ENCODE assay signal across 12 cellular contexts in the genomic region with DNA sequence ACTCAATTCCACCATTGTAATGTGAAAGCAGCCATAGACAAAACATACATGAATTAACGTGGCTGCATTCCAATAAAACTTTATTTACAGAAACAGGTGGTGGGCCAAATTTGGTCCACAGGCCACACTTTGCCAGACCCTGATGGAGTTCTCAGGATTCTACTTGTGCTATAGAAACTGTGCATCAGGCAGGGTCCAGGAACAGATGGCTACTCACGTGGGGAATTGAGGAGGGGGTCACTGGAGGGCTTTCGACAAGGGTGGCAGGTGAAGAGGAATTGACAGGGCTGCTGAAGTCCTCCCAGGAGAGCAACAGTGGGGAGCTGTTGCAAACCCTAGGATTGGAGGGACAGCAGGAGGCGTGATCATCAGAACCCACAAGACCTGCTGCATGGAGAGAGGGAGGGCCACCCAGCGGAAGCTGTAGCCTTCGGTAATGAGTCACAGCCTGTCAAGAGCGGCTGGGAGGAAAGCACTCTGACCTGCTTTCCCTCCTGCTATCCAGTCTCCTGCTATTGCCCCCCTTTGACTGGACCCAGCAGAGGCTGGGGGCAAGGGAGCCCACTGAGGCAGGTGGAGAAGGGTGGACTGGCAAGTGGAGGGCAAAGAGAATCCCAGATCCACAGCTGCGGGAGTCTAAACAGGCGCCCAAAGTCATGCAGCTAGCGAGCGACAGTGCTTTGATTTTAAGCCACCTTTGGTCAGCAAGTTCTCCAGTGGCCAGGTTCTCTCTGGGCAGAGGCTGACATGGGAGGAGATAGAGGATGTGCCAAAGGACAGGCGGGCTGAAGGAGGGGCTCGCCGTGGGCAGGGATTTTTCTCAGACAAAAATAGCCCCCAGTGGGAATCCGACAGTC.
A peak's percentile ranks its signal among the peaks of the same experiment; 100 is the strongest.
DNase-seq lines count a peak whose midpoint lies in the region; ATAC-seq and TF ChIP-seq lines count a peak whose summit lies in the region.
"Had no signal": no experiment of that assay in that cellular context is flagged by ENCODE, and none has a peak within 500 bp of the region (broad histone marks: within the 10 kb centered on the region; RNA-seq: fewer than 3 reads in every experiment).

No MANE protein-coding gene starts in this region.

- no peaks in the 10 kb centered on the region for H3K4me1 Mint-ChIP-seq in naive thymus-derived CD8-positive, alpha-beta T cell
- H3K4me1 Mint-ChIP-seq: natural killer cell had no signal

- H3K4me3 ChIP-seq in BE2C (ENCODE audit: low read depth, low read length) (no peak overlapping the region), WI38 (ENCODE audit: low read depth, low read length) (no peak overlapping the region)
- H3K4me3 ChIP-seq: stomach had no signal

- no peaks in the 10 kb centered on the region for H3K9me3 ChIP-seq in BE2C
- H3K9me3 ChIP-seq: stomach had no signal

- DNase-seq in BE2C (peak; percentile 25), KG1 (lab: John Stamatoyannopoulos, UW) (peak; percentile 67), iPS-NIHi11 (ENCODE audit: low spot score) (peak; percentile 65), GOT3 (lab: John Stamatoyannopoulos, UW) (no peak)
- DNase-seq in naive thymus-derived CD8-positive, alpha-beta T cell: no peak
- DNase-seq: natural killer cell, NCI-H1105, stomach had no signal

- no peaks in the 10 kb centered on the region for H3K36me3 Mint-ChIP-seq in naive thymus-derived CD8-positive, alpha-beta T cell
- H3K36me3 Mint-ChIP-seq: natural killer cell had no signal

- no peak overlapping the region for H3K27ac Mint-ChIP-seq in naive thymus-derived CD8-positive, alpha-beta T cell
- H3K27ac Mint-ChIP-seq: natural killer cell had no signal

- no peak overlapping the region for H3K4me3 Mint-ChIP-seq in naive thymus-derived CD8-positive, alpha-beta T cell
- H3K4me3 Mint-ChIP-seq: natural killer cell had no signal

- H3K4me1 ChIP-seq in BE2C: no peaks in the 10 kb centered on the region
- H3K4me1 ChIP-seq: stomach had no signal

- ATAC-seq in naive thymus-derived CD8-positive, alpha-beta T cell: no peak
- ATAC-seq in HG03039 (IDR thresholded peaks at IDR 0.05; ENCODE audit: unreplicated experiment) (no peak), HG02981 (IDR thresholded peaks at IDR 0.05; ENCODE audit: unreplicated experiment) (no peak)
- ATAC-seq: activated CD4-positive, CD25-positive, alpha-beta regulatory T cell treated with anti-CD3 and anti-CD28 coated beads, Interleukin-2, amount 50 U/mL, for 24 hours; natural killer cell had no signal

- no peaks in the 10 kb centered on the region for H3K36me3 ChIP-seq in BE2C
- H3K36me3 ChIP-seq: stomach had no signal

- peaks cover 15% of the 10 kb centered on the region for H3K27me3 ChIP-seq in BE2C

- POLR2A ChIA-PET in naive thymus-derived CD8-positive, alpha-beta T cell (lab: Charles Lee): no interaction called here

- no peak for TF ChIP-seq CTCF in BE2C (IDR thresholded peaks at IDR 0.05; ENCODE audit: low read depth, low read length)
- 0 out of 2 replicates have a peak, but pooled peaks have one; percentile 5 for TF ChIP-seq CTCF in WI38 (IDR thresholded peaks at IDR 0.05; ENCODE audit: low read depth, low read length)

- peaks cover 1 to 16% (median 6%) of the 10 kb centered on the region in 5 donors for H3K27me3 Mint-ChIP-seq in naive thymus-derived CD8-positive, alpha-beta T cell

- H3K9me3 Mint-ChIP-seq in naive thymus-derived CD8-positive, alpha-beta T cell: no peaks in the 10 kb centered on the region
- H3K9me3 Mint-ChIP-seq: natural killer cell had no signal

Comparison
In these comparisons a context has a peak if more than half of its experiments do, and no peak if none do; other contexts are left out.
1. DNase-seq: peak in BE2C (single experiment), KG1 (single experiment) and iPS-NIHi11 (single experiment); none in naive thymus-derived CD8-positive, alpha-beta T cell (0 of 10) and GOT3 (single experiment).